ENCODE assay signal across 8 cellular contexts in genomic region chr15:52569244-52569585, GRCh38. TPM values are rescaled to one million over a fixed set of nuclear protein-coding genes. Genes with fewer than 3 reads are reported as not detected.
DNase-seq lines count a peak whose midpoint lies in the region; ATAC-seq and TF ChIP-seq lines count a peak whose summit lies in the region.

No MANE protein-coding gene starts in this region.

- H3K27me3 ChIP-seq in cardiac muscle cell (no peaks in the 10 kb centered on the region), aorta (ENCODE audit: control insufficient read depth in 1 of 2, insufficient read depth in 2 of 2, low read length in 1 of 2) (no peaks in the 10 kb centered on the region)

- TF ChIP-seq CTCF in cardiac muscle cell (IDR thresholded peaks at IDR 0.05; ENCODE audit: low read depth, low read length) (no peak), brain (conservative IDR thresholded peaks at IDR 0.05) (no peak), mesothelial cell of epicardium (IDR thresholded peaks at IDR 0.05; ENCODE audit: unreplicated experiment) (no peak)

- intact Hi-C loops in cardiac septum (cut with DNase I) (loop anchor here (2.0 to 5.0 kb wide), 3 partner anchors 37 to 312 kb away; partner anchors contain the start of gene ATOSA), aorta (cut with DNase I) (loop anchor here in 1 of 2 donors (5.0 to 10.0 kb wide), 3 partner anchors 42 to 314 kb away; partner anchors contain the start of genes ATOSA and MYO5A)

- DNase-seq in cardiac muscle cell (ENCODE audit: low read depth in 1 of 2, low spot score in 1 of 2) (no peak), cardiac septum (ENCODE audit: low spot score) (no peak), mesothelial cell of epicardium (ENCODE audit: low spot score in 2 of 2, unreplicated experiment in 2 of 2) (no peak), aorta (no peak), GOT3 (lab: John Stamatoyannopoulos, UW) (no peak)
- DNase-seq in activated CD4-positive, CD25-positive, alpha-beta regulatory T cell (lab: John Stamatoyannopoulos, UW): no peak
- DNase-seq in central memory CD4-positive, alpha-beta T cell: no peak

- H3K36me3 ChIP-seq in cardiac muscle cell (no peaks in the 10 kb centered on the region), aorta (ENCODE audit: control insufficient read depth in 1 of 2, insufficient read depth in 2 of 2, low read length in 1 of 2) (no peaks in the 10 kb centered on the region)

- WGBS in aorta, 2 donors: 37 to 38% methylated on average over 10 of the region's 10 CpGs

- H3K27ac ChIP-seq in cardiac muscle cell: peak overlapping the region; percentile 97
- peak overlapping the region in 1 of 2 donors; percentile 68 for H3K27ac ChIP-seq in aorta (ENCODE audit: low read depth in 1 of 2, low read length in 2 of 2)

- H3K9me3 Mint-ChIP-seq in brain (peaks cover 0 to 5% (median 0%) of the 10 kb centered on the region in 5 experiments), mesothelial cell of epicardium (peaks cover 10% of the 10 kb centered on the region)

- H3K27me3 Mint-ChIP-seq in brain: peaks cover 8% of the 10 kb centered on the region
- H3K27me3 Mint-ChIP-seq in mesothelial cell of epicardium (ENCODE audit: low read depth): peaks cover 2% of the 10 kb centered on the region

- H3K4me3 ChIP-seq in cardiac muscle cell (peak overlapping the region; percentile 46), aorta (ENCODE audit: low read length in 2 of 2) (no peak overlapping the region)

- H3K36me3 Mint-ChIP-seq in brain (peaks cover 13% of the 10 kb centered on the region), mesothelial cell of epicardium (no peaks in the 10 kb centered on the region)

- H3K4me1 Mint-ChIP-seq in brain (peaks cover 39% of the 10 kb centered on the region), mesothelial cell of epicardium (peaks cover 19% of the 10 kb centered on the region)

- peak; percentile 20 for ATAC-seq in aorta (ENCODE audit: low FRiP score)

- H3K4me3 Mint-ChIP-seq in brain: peak overlapping the region; percentile 91 to 100 (median 94)
- H3K4me3 Mint-ChIP-seq in mesothelial cell of epicardium: peak overlapping the region; percentile 89

- H3K27ac Mint-ChIP-seq in brain (peak overlapping the region; percentile 97 to 99 (median 99)), mesothelial cell of epicardium (peak overlapping the region; percentile 99)

- H3K9me3 ChIP-seq in cardiac muscle cell (ENCODE audit: low read depth): no peaks in the 10 kb centered on the region
- no peaks in the 10 kb centered on the region for H3K9me3 ChIP-seq in aorta (ENCODE audit: control insufficient read depth, low read length)

- peaks cover 4% of the 10 kb centered on the region for H3K4me1 ChIP-seq in cardiac muscle cell (ENCODE audit: low read depth)
- peaks cover 2 to 3% of the 10 kb centered on the region in 2 donors for H3K4me1 ChIP-seq in aorta (ENCODE audit: control insufficient read depth in 1 of 2, insufficient read depth in 2 of 2, low read length in 2 of 2)

RNA-seq across cellular contexts. Expression of gene ARPP19, which starts 0.4 kb away (rescaled TPM):
- total RNA-seq in cardiac muscle cell (90.2 and 176 TPM in 2 replicates), cardiac septum (131 TPM), mesothelial cell of epicardium (144 to 152 TPM (median 146 TPM) in 3 replicates), aorta (100 to 1,000 TPM; 129 to 163 TPM)
- polyA plus RNA-seq in cardiac muscle cell (78.9 and 133 TPM in 2 replicates), brain (ENCODE audit: insufficient read depth, low read depth, low replicate concordance) (133 TPM), aorta (10 to 100 TPM; 33.3 to 55.6 TPM)

RNA-seq across cellular contexts. Expression of gene MYO5A, which starts 40.5 kb away (rescaled TPM):
- total RNA-seq in cardiac muscle cell: 15.2 and 27.7 TPM in 2 replicates
- polyA plus RNA-seq in cardiac muscle cell: 5.1 and 7.4 TPM in 2 replicates
- 11.4 TPM for total RNA-seq in cardiac septum
- polyA plus RNA-seq in brain (ENCODE audit: insufficient read depth, low read depth, low replicate concordance): 6.3 TPM
- total RNA-seq in mesothelial cell of epicardium: 13.7 to 15.3 TPM (median 14.4 TPM) in 3 replicates
- total RNA-seq in aorta: 10 to 100 TPM; 34.5 to 42.1 TPM
- polyA plus RNA-seq in aorta: 1 to 10 TPM; 5.7 to 9.5 TPM
